ENCODE assay signal across 10 cellular contexts in the genomic region with DNA sequence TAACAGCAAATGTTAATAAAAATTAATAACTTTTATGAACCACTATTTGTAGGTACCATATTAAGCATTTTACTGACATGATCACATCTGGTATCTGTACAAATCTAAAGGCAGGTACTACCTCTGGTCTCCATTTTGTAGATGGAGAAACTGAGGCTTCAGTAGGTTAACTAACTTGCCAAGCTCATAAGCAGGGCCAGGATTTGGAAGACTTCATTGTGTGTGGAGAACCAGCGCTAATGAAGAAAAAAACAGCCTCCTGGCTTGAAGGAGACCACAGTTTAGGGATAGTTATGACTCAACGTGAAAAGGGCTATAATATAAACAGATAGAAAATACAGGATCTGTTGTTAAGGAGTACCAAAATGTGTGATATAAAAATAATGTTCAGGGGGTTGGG. TPM values are rescaled to one million over a fixed set of nuclear protein-coding genes. Genes with fewer than 3 reads are reported as not detected.
DNase-seq lines count a peak whose midpoint lies in the region; ATAC-seq, FAIRE-seq and TF ChIP-seq lines count a peak whose summit lies in the region.
"Had no signal": no experiment of that assay in that cellular context is flagged by ENCODE, and none has a peak within 500 bp of the region (broad histone marks: within the 10 kb centered on the region; RNA-seq: fewer than 3 reads in every experiment).

No MANE protein-coding gene starts in this region.

- in situ Hi-C loops in GM12878 (cut with MboI) = no loop called here

- CTCF ChIA-PET in A673 (lab: Charles Lee) = no interaction called here
- CTCF ChIA-PET in HEK293 (lab: Yijun Ruan, JAX) = no interaction called here
- CTCF ChIA-PET in GM12878 (lab: Yijun Ruan, JAX) = interaction anchor here (0.7 to 2.0 kb wide), 4 partner anchors 14 to 668 kb away, joined by 3 to 5 read pairs (median 3); no protein-coding TSS in a partner anchor

- H3K14ac ChIP-seq in mesenchymal stem cell (ENCODE audit: low read length in 2 of 2) = no peak overlapping the region

- TF ChIP-seq POLR2A in GM12878 (IDR thresholded peaks at IDR 0.05; ENCODE audit: low read depth, low read length) = no peak

- H3K27ac ChIP-seq in A673 (ENCODE audit: low read depth, low read length, poor library complexity, severe bottlenecking) (no peak overlapping the region), HEK293 (ENCODE audit: extremely low read depth, low read depth, low read length) (no peak overlapping the region), GM12878 (ENCODE audit: control insufficient read depth, insufficient read depth) (no peak overlapping the region), mesenchymal stem cell (ENCODE audit: low read length, poor library complexity, severe bottlenecking) (no peak overlapping the region)

- POLR2A ChIA-PET in A673 (lab: Charles Lee; ENCODE audit: low non-redundant PET) = no interaction called here
- POLR2A ChIA-PET in HEK293 (lab: Yijun Ruan, JAX) = interaction anchor here (0.6 kb wide), 1 partner anchor 29 kb away, joined by 3 read pairs; no protein-coding TSS in a partner anchor
- POLR2A ChIA-PET in GM12878 (lab: Charles Lee) = interaction anchor here (0.6 to 1.5 kb wide), 2 partner anchors 11 to 320 kb away, joined by 3 to 4 read pairs; no protein-coding TSS in a partner anchor

- no peaks in the 10 kb centered on the region for H4K20me1 ChIP-seq in GM12878 (ENCODE audit: control insufficient read depth, insufficient read depth)

- H3K9me3 ChIP-seq in A673 (ENCODE audit: low read depth, low read length, poor library complexity, severe bottlenecking) = no peaks in the 10 kb centered on the region
- no peaks in the 10 kb centered on the region for H3K9me3 ChIP-seq in HEK293 (ENCODE audit: control insufficient read depth, insufficient read depth, low read depth, low read length)
- no peaks in the 10 kb centered on the region for H3K9me3 ChIP-seq in GM12878 (replicated peaks; ENCODE audit: control insufficient read depth, insufficient read depth, low read length)
- H3K9me3 ChIP-seq in mesenchymal stem cell (ENCODE audit: control insufficient read depth, low read length) = no peaks in the 10 kb centered on the region

- H3K4me3 ChIP-seq in A673 (ENCODE audit: low read depth, low read length, poor library complexity, severe bottlenecking) (peak overlapping the region; percentile 91), HEK293 (ENCODE audit: low read depth, low read length) (peak overlapping the region; percentile 98), GM12878 (peak overlapping the region; percentile 88), mesenchymal stem cell (ENCODE audit: insufficient read depth in 1 of 2, low read depth in 1 of 2, low read length in 2 of 2) (peak overlapping the region in 1 of 2 experiments; percentile 92)

- H3K4ac ChIP-seq in mesenchymal stem cell (ENCODE audit: low read depth in 1 of 2, low read length in 2 of 2) = no peak overlapping the region

- no peak overlapping the region for H2AK5ac ChIP-seq in mesenchymal stem cell (ENCODE audit: low read length, severe bottlenecking)

- no peak overlapping the region for H2BK15ac ChIP-seq in mesenchymal stem cell (ENCODE audit: low read depth, poor library complexity, severe bottlenecking)

- H3K23ac ChIP-seq in mesenchymal stem cell (ENCODE audit: low read length in 2 of 2) = no peak overlapping the region

- no peak overlapping the region for H4K91ac ChIP-seq in mesenchymal stem cell (ENCODE audit: low read length)

- intact Hi-C loops in A673 (cut with micrococcal nuclease; ENCODE audit: unreplicated experiment) (no loop called here), GM12878 (cut with micrococcal nuclease; ENCODE audit: unreplicated experiment) (no loop called here)

- FAIRE-seq in GM12878 (lab: Jason Lieb, UNC) = no peak

- H2BK12ac ChIP-seq in mesenchymal stem cell (ENCODE audit: low read length in 2 of 2) = no peak overlapping the region

- no peak overlapping the region for H2BK5ac ChIP-seq in mesenchymal stem cell (ENCODE audit: low read depth, low read length, poor library complexity, severe bottlenecking)

- no peak overlapping the region for H3K18ac ChIP-seq in mesenchymal stem cell (ENCODE audit: low read depth in 1 of 2, low read length in 2 of 2)

- ATAC-seq in GM12878 (no peak), HG03442 (IDR thresholded peaks at IDR 0.05; ENCODE audit: unreplicated experiment) (no peak)

- H3K4me1 ChIP-seq in A673 (ENCODE audit: insufficient read depth, low read length, poor library complexity, severe bottlenecking) (peaks cover 8% of the 10 kb centered on the region), HEK293 (ENCODE audit: control insufficient read depth, insufficient read depth, low read length) (0 out of 2 replicates have a peak, but pooled peaks cover 2% of the 10 kb centered on the region), GM12878 (ENCODE audit: control insufficient read depth, insufficient read depth, low read length) (no peaks in the 10 kb centered on the region), mesenchymal stem cell (ENCODE audit: control insufficient read depth, insufficient read depth, low read depth, low read length) (peaks cover 4% of the 10 kb centered on the region)

- H3K4me2 ChIP-seq in GM12878 (ENCODE audit: control insufficient read depth, insufficient read depth) = peak overlapping the region; percentile 68
- H3K4me2 ChIP-seq in mesenchymal stem cell (ENCODE audit: low read length, poor library complexity, severe bottlenecking) = peak overlapping the region; percentile 82

- SMC1A ChIA-PET in GM12878 (lab: Charles Lee; ENCODE audit: uncharacterized antibody, unreplicated experiment) = interaction anchor here (0.8 to 2.0 kb wide), 3 partner anchors 9 to 46 kb away, joined by 3 to 5 read pairs (median 4); no protein-coding TSS in a partner anchor

- H3K9ac ChIP-seq in GM12878 (ENCODE audit: control insufficient read depth, insufficient read depth, low read length) = no peak overlapping the region
- H3K9ac ChIP-seq in mesenchymal stem cell (ENCODE audit: low read length) = peak overlapping the region; percentile 97

- peaks cover 45% of the 10 kb centered on the region for H3K79me2 ChIP-seq in GM12878 (ENCODE audit: control insufficient read depth, insufficient read depth, low read length)

- no peak for TF ChIP-seq EP300 in GM12878 (IDR thresholded peaks at IDR 0.05; ENCODE audit: borderline replicate concordance in 1 of 2, control insufficient read depth in 1 of 2, low read depth in 2 of 2, low read length in 2 of 2)

- no peak overlapping the region for H2AFZ ChIP-seq in GM12878 (ENCODE audit: control insufficient read depth, low read depth, low read length)
- no peak overlapping the region for H2AFZ ChIP-seq in mesenchymal stem cell (ENCODE audit: low read depth, low read length)

- no peaks in the 10 kb centered on the region for H3K27me3 ChIP-seq in A673 (replicated peaks; ENCODE audit: insufficient read depth, low read depth, low read length, poor library complexity)
- H3K27me3 ChIP-seq in GM12878 (replicated peaks in 1 of 2; ENCODE audit: control insufficient read depth in 2 of 2, insufficient read depth in 2 of 2, low read length in 1 of 2) = no peaks in the 10 kb centered on the region
- no peaks in the 10 kb centered on the region for H3K27me3 ChIP-seq in mesenchymal stem cell (ENCODE audit: control insufficient read depth in 1 of 2, insufficient read depth in 1 of 2, low read length in 2 of 2)

- no peak overlapping the region for H4K8ac ChIP-seq in mesenchymal stem cell (ENCODE audit: low read length)

- H3K79me1 ChIP-seq in mesenchymal stem cell (replicated peaks; ENCODE audit: low read length, poor library complexity, severe bottlenecking) = peaks cover 23% of the 10 kb centered on the region

- H2BK120ac ChIP-seq in mesenchymal stem cell (ENCODE audit: low read depth, low read length) = no peak overlapping the region

- 30% methylated on average over 2 of the region's 2 CpGs for WGBS in GM12878 (ENCODE audit: insufficient coverage, insufficient replicate concordance, low lambda C conversion rate, missing lambda C conversion rate)
- 49% methylated on average over 2 of the region's 2 CpGs for WGBS in mesenchymal stem cell

- DNase-seq in A673 (ENCODE audit: low spot score) (no peak), GM12878 (ENCODE audit: low read depth, low spot score) (no peak), mesenchymal stem cell (peak; percentile 19), NAMALWA (ENCODE audit: low spot score) (no peak), RPMI8226 (no peak), NCI-H146 (lab: John Stamatoyannopoulos, UW) (no peak)
- DNase-seq: central memory CD4-positive, alpha-beta T cell; stimulated activated CD4-positive, alpha-beta T cell treated with anti-CD3 and anti-CD28 coated beads, Interleukin-15, amount 100 ng/mL, for 24 hours had no signal

- BruUV-seq in A673 (replicated peaks; lab: Mats Ljungman, UMichigan) = no TSS peak
- BruUV-seq in GM12878 (replicated peaks; lab: Mats Ljungman, UMichigan) = no TSS peak

- TF ChIP-seq CTCF in A673 (conservative IDR thresholded peaks at IDR 0.05; ENCODE audit: low read depth, low read length) (no peak), HEK293 (tag by site-specific recombination; IDR thresholded peaks at IDR 0.05) (no peak), GM12878 (IDR thresholded peaks at IDR 0.05 in 2 of 3, conservative IDR thresholded peaks at IDR 0.05 in 1 of 3; ENCODE audit: control insufficient read depth in 2 of 3, extremely low read depth in 1 of 3, insufficient read depth in 1 of 3, low read depth in 3 of 3, low read length in 3 of 3) (no peak)

- H3K36me3 ChIP-seq in A673 (ENCODE audit: insufficient read depth, low read length, poor library complexity, severe bottlenecking) (peaks cover 25% of the 10 kb centered on the region), HEK293 (ENCODE audit: control insufficient read depth in 2 of 2, insufficient read depth in 1 of 2, low read length in 2 of 2) (peaks cover 22 to 47% of the 10 kb centered on the region in 2 experiments), GM12878 (ENCODE audit: control insufficient read depth in 2 of 2, insufficient read depth in 2 of 2, low read length in 1 of 2) (peaks cover 0 to 3% of the 10 kb centered on the region in 2 experiments; a peak in 1 of 4 replicates), mesenchymal stem cell (ENCODE audit: control insufficient read depth in 1 of 2, insufficient read depth in 2 of 2, low read depth in 1 of 2, low read length in 2 of 2) (peaks cover 6 to 35% of the 10 kb centered on the region in 2 experiments)

- RAD21 ChIA-PET in GM12878 (lab: Charles Lee; ENCODE audit: unreplicated experiment) = interaction anchor here (0.5 to 1.3 kb wide), 2 partner anchors 179 to 1890 kb away, joined by 3 to 4 read pairs; no protein-coding TSS in a partner anchor

- TF ChIP-seq RAD21 in GM12878 (IDR thresholded peaks at IDR 0.05; ENCODE audit: insufficient read depth, low read depth, low read length) = no peak

RNA-seq across cellular contexts. Expression of gene NUP37, which starts 1.0 kb away (rescaled TPM):
- total RNA-seq in A673 (2021) (48.4 and 57.3 TPM in 2 replicates), GM12878 (2014; rRNA removed) (51.8 and 62.6 TPM in 2 replicates), GM12878 (2014; rRNA removed; fragmentation: Illumina TruSeq; extraction: Trizol) (85.8 and 91.1 TPM in 2 replicates), GM12878 (2021) (58.8 and 69.1 TPM in 2 replicates)
- 50.1 and 53.3 TPM in 2 replicates for total RNA-seq in GM12878 (2013; cell fraction: nucleolus; rRNA removed)
- polyA plus RNA-seq in GM12878 (2011; ENCODE audit: low read depth) = 35.3 TPM
- polyA plus RNA-seq in GM12878 (2011; rRNA removed) (93.6 and 140 TPM in 2 replicates), GM12878 (2014; fragmentation: Illumina TruSeq; extraction: Trizol) (106 and 129 TPM in 2 replicates), GM12878 (2014; fragmentation: Nextera tagmentation; extraction: Ambion mirVana) (100 to 1,000 TPM; 191 to 250 TPM), GM12878 (2014; rRNA removed) (46.8 and 58.3 TPM in 2 replicates), GM12878 (2016; fragmentation: Nextera tagmentation; extraction: Ambion mirVana) (100 to 1,000 TPM; 127 to 133 TPM)
- 34.5 and 38.2 TPM in 2 replicates for polyA plus RNA-seq in GM12878 (2011; cell fraction: cytosol; rRNA removed)
- polyA plus RNA-seq in GM12878 (2011; cell fraction: nucleus; rRNA removed) = 35.2 and 43.7 TPM in 2 replicates
- polyA plus RNA-seq in GM12878 (2012) = 38.9 and 48.0 TPM in 2 replicates
- polyA minus RNA-seq in GM12878 (2011; rRNA and poly(A)+ RNA removed) = 29.4 and 49.5 TPM in 2 replicates
- polyA minus RNA-seq in GM12878 (2011; cell fraction: cytosol; rRNA and poly(A)+ RNA removed) = 11.7 and 14.7 TPM in 2 replicates
- 12.9 and 20.0 TPM in 2 replicates for polyA minus RNA-seq in GM12878 (2011; cell fraction: nucleus; rRNA and poly(A)+ RNA removed)
- 26.9 TPM for polyA plus RNA-seq in mesenchymal stem cell (2013, experiment 1 of 2)
- polyA plus RNA-seq in mesenchymal stem cell (2013, experiment 2 of 2) = 27.4 TPM

RNA-seq across cellular contexts. Expression of gene PARPBP, which starts 1.1 kb away (rescaled TPM):
- 37.8 and 43.0 TPM in 2 replicates for total RNA-seq in A673 (2021)
- total RNA-seq in GM12878 (2013; cell fraction: nucleolus; rRNA removed) = 93.5 and 99.9 TPM in 2 replicates
- total RNA-seq in GM12878 (2014; rRNA removed) = 24.9 and 28.2 TPM in 2 replicates
- total RNA-seq in GM12878 (2014; rRNA removed; fragmentation: Illumina TruSeq; extraction: Trizol) = 33.8 and 36.9 TPM in 2 replicates
- total RNA-seq in GM12878 (2021) = 21.2 TPM in 2 replicates
- 5.5 TPM for polyA plus RNA-seq in GM12878 (2011; ENCODE audit: low read depth)
- polyA plus RNA-seq in GM12878 (2011; rRNA removed) = 33.7 and 51.4 TPM in 2 replicates
- 7.4 and 7.6 TPM in 2 replicates for polyA plus RNA-seq in GM12878 (2011; cell fraction: cytosol; rRNA removed)
- polyA plus RNA-seq in GM12878 (2011; cell fraction: nucleus; rRNA removed) = 27.5 and 28.4 TPM in 2 replicates
- polyA plus RNA-seq in GM12878 (2012) = 9.5 and 14.3 TPM in 2 replicates
- polyA plus RNA-seq in GM12878 (2014; fragmentation: Illumina TruSeq; extraction: Trizol) = 31.2 and 39.3 TPM in 2 replicates
- polyA plus RNA-seq in GM12878 (2014; fragmentation: Nextera tagmentation; extraction: Ambion mirVana) = 10 to 100 TPM; 29.2 to 40.3 TPM
- 14.6 and 20.3 TPM in 2 replicates for polyA plus RNA-seq in GM12878 (2014; rRNA removed)
- polyA plus RNA-seq in GM12878 (2016; fragmentation: Nextera tagmentation; extraction: Ambion mirVana) = 10 to 100 TPM; 55.6 to 57.7 TPM
- polyA minus RNA-seq in GM12878 (2011; rRNA and poly(A)+ RNA removed) = 26.6 and 28.7 TPM in 2 replicates
- polyA minus RNA-seq in GM12878 (2011; cell fraction: cytosol; rRNA and poly(A)+ RNA removed) = 4.8 and 7.1 TPM in 2 replicates
- polyA minus RNA-seq in GM12878 (2011; cell fraction: nucleus; rRNA and poly(A)+ RNA removed) = 50.7 and 77.7 TPM in 2 replicates
- 2.6 TPM for polyA plus RNA-seq in mesenchymal stem cell (2013, experiment 1 of 2)
- 2.5 TPM for polyA plus RNA-seq in mesenchymal stem cell (2013, experiment 2 of 2)

RNA-seq across cellular contexts. Expression of gene WASHC3, which starts 57.1 kb away (rescaled TPM):
- total RNA-seq in A673 (2021) (16.6 and 18.0 TPM in 2 replicates), GM12878 (2014; rRNA removed) (40.3 and 42.8 TPM in 2 replicates), GM12878 (2014; rRNA removed; fragmentation: Illumina TruSeq; extraction: Trizol) (45.3 and 45.7 TPM in 2 replicates), GM12878 (2021) (18.8 and 22.3 TPM in 2 replicates)
- total RNA-seq in GM12878 (2013; cell fraction: nucleolus; rRNA removed) = 39.9 and 40.2 TPM in 2 replicates
- polyA plus RNA-seq in GM12878 (2011; ENCODE audit: low read depth) = 35.0 TPM
- polyA plus RNA-seq in GM12878 (2011; rRNA removed) (57.5 and 83.6 TPM in 2 replicates), GM12878 (2014; fragmentation: Illumina TruSeq; extraction: Trizol) (71.3 and 83.4 TPM in 2 replicates), GM12878 (2014; fragmentation: Nextera tagmentation; extraction: Ambion mirVana) (100 to 1,000 TPM in 1 of 2 experiments, 10 to 100 TPM in 1; 87.0 to 106 TPM), GM12878 (2014; rRNA removed) (35.8 and 44.3 TPM in 2 replicates), GM12878 (2016; fragmentation: Nextera tagmentation; extraction: Ambion mirVana) (10 to 100 TPM; 71.1 to 82.6 TPM)
- 35.0 and 39.1 TPM in 2 replicates for polyA plus RNA-seq in GM12878 (2011; cell fraction: cytosol; rRNA removed)
- 17.1 and 26.3 TPM in 2 replicates for polyA plus RNA-seq in GM12878 (2011; cell fraction: nucleus; rRNA removed)
- polyA plus RNA-seq in GM12878 (2012) = 24.7 and 32.4 TPM in 2 replicates
- polyA minus RNA-seq in GM12878 (2011; rRNA and poly(A)+ RNA removed) = 29.3 and 29.9 TPM in 2 replicates
- polyA minus RNA-seq in GM12878 (2011; cell fraction: cytosol; rRNA and poly(A)+ RNA removed) = 12.2 and 13.8 TPM in 2 replicates
- polyA minus RNA-seq in GM12878 (2011; cell fraction: nucleus; rRNA and poly(A)+ RNA removed) = 16.2 and 19.9 TPM in 2 replicates
- 81.2 TPM for polyA plus RNA-seq in mesenchymal stem cell (2013, experiment 1 of 2)
- 80.6 TPM for polyA plus RNA-seq in mesenchymal stem cell (2013, experiment 2 of 2)
